14 cellular contexts compared by ENCODE assay signal in the genomic region with DNA sequence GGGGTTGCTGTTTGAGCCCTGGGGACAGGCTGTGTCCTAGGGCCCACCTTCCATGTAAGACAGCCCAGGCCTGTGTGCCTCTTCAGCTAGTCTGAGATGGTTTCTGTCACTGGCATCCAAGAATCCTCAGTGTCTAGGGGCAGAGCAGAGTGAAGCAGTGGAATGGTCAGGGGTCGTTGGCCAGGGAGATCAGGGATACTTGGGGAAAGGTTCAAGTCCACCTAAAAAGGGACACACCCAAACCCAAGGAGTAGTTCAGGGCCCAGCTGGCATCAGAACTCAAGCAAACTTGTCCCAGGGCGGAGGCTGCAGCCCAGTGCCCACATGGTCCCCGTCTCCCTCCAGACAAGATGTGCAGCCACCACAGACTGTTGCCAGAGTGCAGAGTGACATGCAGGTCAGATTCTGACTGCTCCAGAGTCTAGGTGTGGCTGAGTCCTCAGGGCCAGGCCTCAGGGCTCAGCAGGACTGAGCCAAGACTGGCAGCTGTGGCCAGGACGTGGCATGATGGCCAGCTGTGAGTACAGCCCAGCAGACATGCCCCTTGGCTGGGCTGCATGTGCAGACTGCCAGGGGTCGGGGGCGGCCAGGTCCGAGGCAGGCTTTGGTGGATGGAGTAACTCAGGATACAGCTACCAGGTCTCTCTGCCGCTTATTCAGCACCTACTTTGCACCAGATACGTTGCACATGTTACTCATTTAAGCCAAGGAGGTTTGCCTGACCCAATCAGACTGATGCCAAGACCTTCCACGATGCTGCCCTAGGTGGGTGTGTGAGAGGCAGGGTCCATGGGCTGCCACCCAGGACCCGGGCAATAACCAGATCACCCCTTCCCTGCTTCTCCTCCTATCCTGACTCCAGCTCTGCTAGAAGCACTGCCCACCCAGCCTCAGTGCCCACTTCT.
DNase-seq lines count a peak whose midpoint lies in the region; ATAC-seq, FAIRE-seq and TF ChIP-seq lines count a peak whose summit lies in the region.
"Had no signal": no experiment of that assay in that cellular context is flagged by ENCODE, and none has a peak within 500 bp of the region (broad histone marks: within the 10 kb centered on the region; RNA-seq: fewer than 3 reads in every experiment).

No MANE protein-coding gene starts in this region.

- TF ChIP-seq CTCF in spleen (IDR thresholded peaks at IDR 0.05 in 8 of 11, conservative IDR thresholded peaks at IDR 0.05 in 3 of 11) (no peak), GM10248 (IDR thresholded peaks at IDR 0.05; ENCODE audit: control extremely low read depth, extremely low read depth, low read depth, missing control alignments) (no peak)

- no peaks in the 10 kb centered on the region for H3K36me3 ChIP-seq in spleen
- H3K36me3 ChIP-seq: vagina had no signal

- ATAC-seq in activated naive CD8-positive, alpha-beta T cell treated with anti-CD3 and anti-CD28 coated beads, Interleukin-2, amount 10 ng/mL, durations not matched to agents 7 days and 5 days (ENCODE audit: low read depth), result no peak
- ATAC-seq in GM18858 (IDR thresholded peaks at IDR 0.05; ENCODE audit: unreplicated experiment), result no peak

- no peaks in the 10 kb centered on the region for H3K27me3 Mint-ChIP-seq in activated naive CD8-positive, alpha-beta T cell treated with anti-CD3 and anti-CD28 coated beads, Interleukin-2, amount 10 ng/mL, durations not matched to agents 7 days and 5 days
- H3K27me3 Mint-ChIP-seq in immature natural killer cell (ENCODE audit: low read depth in 3 of 3), result peaks cover 0 to 9% (median 5%) of the 10 kb centered on the region in 3 donors

- peaks cover 4% of the 10 kb centered on the region for H3K36me3 Mint-ChIP-seq in activated naive CD8-positive, alpha-beta T cell treated with anti-CD3 and anti-CD28 coated beads, Interleukin-2, amount 10 ng/mL, durations not matched to agents 7 days and 5 days
- H3K36me3 Mint-ChIP-seq in immature natural killer cell, result no peaks in the 10 kb centered on the region

- H3K27ac Mint-ChIP-seq in activated naive CD8-positive, alpha-beta T cell treated with anti-CD3 and anti-CD28 coated beads, Interleukin-2, amount 10 ng/mL, durations not matched to agents 7 days and 5 days, result peak overlapping the region; percentile 32
- H3K27ac Mint-ChIP-seq in immature natural killer cell, result peak overlapping the region in 4 of 6 donors; percentile 6 to 52 (median 41)

- TF ChIP-seq POLR2A in spleen (IDR thresholded peaks at IDR 0.05), result no peak

- CTCF ChIA-PET in GM10248 (lab: Yijun Ruan, JAX), result interaction anchor here (1.8 to 4.0 kb wide), 3 partner anchors 10 to 28 kb away, joined by 4 to 28 read pairs (median 23); no protein-coding TSS in a partner anchor

- H3K9me3 Mint-ChIP-seq in activated naive CD8-positive, alpha-beta T cell treated with anti-CD3 and anti-CD28 coated beads, Interleukin-2, amount 10 ng/mL, durations not matched to agents 7 days and 5 days, result no peaks in the 10 kb centered on the region
- H3K9me3 Mint-ChIP-seq in immature natural killer cell, result no peaks in the 10 kb centered on the region

- H3K4me3 ChIP-seq in spleen, result no peak overlapping the region
- H3K4me3 ChIP-seq: PC-9, vagina had no signal

- peaks cover 8 to 38% (median 26%) of the 10 kb centered on the region in 6 donors for H3K4me1 ChIP-seq in spleen

- FAIRE-seq in GM19239 (lab: Jason Lieb, UNC), result peak; percentile 63
- FAIRE-seq: G401.6 had no signal

- intact Hi-C loops in spleen (cut with DNase I; ENCODE audit: low total_unique reads), result no loop called here

- POLR2A ChIA-PET in activated naive CD8-positive, alpha-beta T cell treated with anti-CD3 and anti-CD28 coated beads, Interleukin-2, amount 10 ng/mL, durations not matched to agents 7 days and 5 days (lab: Charles Lee), result no interaction called here
- POLR2A ChIA-PET in GM10248 (lab: Yijun Ruan, JAX), result no interaction called here

- no peak overlapping the region for H3K27ac ChIP-seq in spleen
- H3K27ac ChIP-seq: PC-9, vagina had no signal

- H3K9me3 ChIP-seq in spleen, result no peaks in the 10 kb centered on the region
- H3K9me3 ChIP-seq: vagina had no signal

- WGBS in spleen, 5 donors, result 91 to 97% (median 94%) methylated on average over 7 to 11 of the region's 11 CpGs

- peaks cover 41% of the 10 kb centered on the region for H3K4me1 Mint-ChIP-seq in activated naive CD8-positive, alpha-beta T cell treated with anti-CD3 and anti-CD28 coated beads, Interleukin-2, amount 10 ng/mL, durations not matched to agents 7 days and 5 days
- peaks cover 31 to 47% of the 10 kb centered on the region in 2 donors for H3K4me1 Mint-ChIP-seq in immature natural killer cell

- no peaks in the 10 kb centered on the region for H3K27me3 ChIP-seq in spleen (replicated peaks in 1 of 7)
- H3K27me3 ChIP-seq: vagina had no signal

- DNase-seq in GM19239 (ENCODE audit: insufficient read length, low spot score) (no peak), immature natural killer cell (no peak), spleen (peak; percentile 55), GM10248 (ENCODE audit: extremely low spot score) (no peak)
- peak; percentile 24 for DNase-seq in activated naive CD8-positive, alpha-beta T cell treated with anti-CD3 and anti-CD28 coated beads, Interleukin-2, amount 10 ng/mL, durations not matched to agents 7 days and 5 days
- DNase-seq in stimulated activated naive CD4-positive, alpha-beta T cell treated with Interleukin-2 at 50 U/mL for 16 hours (lab: John Stamatoyannopoulos, UW), result no peak
- DNase-seq in stimulated activated CD4-positive, alpha-beta T cell treated with anti-CD3 and anti-CD28 coated beads, Interleukin-15, amount 100 ng/mL, for 24 hours, result no peak
- DNase-seq: C1 segment of cervical spinal cord, NCI-H2171 treated with DMSO at 0.1 percent for 48 hours, PC-9, T-helper 9 cell had no signal

- H3K4me3 Mint-ChIP-seq in activated naive CD8-positive, alpha-beta T cell treated with anti-CD3 and anti-CD28 coated beads, Interleukin-2, amount 10 ng/mL, durations not matched to agents 7 days and 5 days, result no peak overlapping the region
- H3K4me3 Mint-ChIP-seq in immature natural killer cell, result no peak overlapping the region

Comparison
In these comparisons a context has a peak if more than half of its experiments do, and no peak if none do; other contexts are left out.
1. DNase-seq: peak in activated naive CD8-positive, alpha-beta T cell treated with anti-CD3 and anti-CD28 coated beads, Interleukin-2, amount 10 ng/mL, durations not matched to agents 7 days and 5 days (single experiment) and spleen (single experiment); none in GM19239 (single experiment), immature natural killer cell (0 of 3), stimulated activated naive CD4-positive, alpha-beta T cell treated with Interleukin-2 at 50 U/mL for 16 hours (single experiment), stimulated activated CD4-positive, alpha-beta T cell treated with anti-CD3 and anti-CD28 coated beads, Interleukin-15, amount 100 ng/mL, for 24 hours (single experiment) and GM10248 (single experiment).